Comparison of ENCODE assay signal across 9 cellular contexts in the genomic region with DNA sequence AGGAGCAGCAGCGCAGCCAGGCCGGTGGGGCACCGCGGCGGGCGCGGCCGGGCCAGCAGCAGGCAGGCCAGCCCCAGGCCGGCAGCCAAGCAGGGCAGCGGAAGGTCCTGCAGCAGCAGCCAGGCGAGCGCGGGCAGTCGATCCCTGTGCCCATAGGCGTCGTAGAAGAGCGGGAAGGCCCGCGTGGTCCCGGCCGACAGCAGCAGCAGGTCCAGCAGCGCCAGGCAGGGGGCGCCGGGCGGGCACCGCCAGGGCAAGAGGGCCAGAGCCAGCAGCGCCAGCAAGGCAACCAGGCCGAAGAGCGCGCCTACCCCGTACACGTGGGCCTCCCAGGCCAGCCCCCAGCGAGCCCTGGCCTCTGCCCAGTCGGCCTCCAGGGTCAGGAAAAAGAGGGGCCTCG. TPM values are rescaled to one million over a fixed set of nuclear protein-coding genes. Genes with fewer than 3 reads are reported as not detected.
DNase-seq lines count a peak whose midpoint lies in the region; ATAC-seq, FAIRE-seq and TF ChIP-seq lines count a peak whose summit lies in the region.
"Had no signal": no experiment of that assay in that cellular context is flagged by ENCODE, and none has a peak within 500 bp of the region (broad histone marks: within the 10 kb centered on the region; RNA-seq: fewer than 3 reads in every experiment).

No MANE protein-coding gene starts in this region.

- H3K4me3 ChIP-seq in A549 (no peak overlapping the region), cardiac fibroblast (replicated peaks in 1 of 2; ENCODE audit: low read depth in 2 of 2, low read length in 2 of 2) (no peak overlapping the region), stomach (peak overlapping the region; percentile 33 to 45 (median 38))

- TF ChIP-seq CTCF in A549 (IDR thresholded peaks at IDR 0.05): no peak
- peak; percentile 22 for TF ChIP-seq CTCF in cardiac fibroblast (IDR thresholded peaks at IDR 0.05; ENCODE audit: low read depth, low read length)
- peak in 5 of 7 experiments; percentile 47 to 71 (median 59) for TF ChIP-seq CTCF in stomach (IDR thresholded peaks at IDR 0.05)

- intact Hi-C loops in stomach (cut with DNase I; ENCODE audit: low total_unique reads): no loop called here

- no peaks in the 10 kb centered on the region for H3K36me3 ChIP-seq in stomach

- H3K4me1 ChIP-seq in A549 (no peaks in the 10 kb centered on the region), stomach (peaks cover 7 to 24% (median 13%) of the 10 kb centered on the region in 4 donors)

- H3K27me3 ChIP-seq in stomach: peaks cover 0 to 53% (median 32%) of the 10 kb centered on the region in 3 donors

- TF ChIP-seq EP300 in A549 (IDR thresholded peaks at IDR 0.05) (no peak), stomach (IDR thresholded peaks at IDR 0.05) (no peak)

- CTCF ChIA-PET in A549 (lab: Yijun Ruan, JAX): interaction anchor here (0.7 to 13.5 kb wide), 5 partner anchors 34 to 109 kb away, joined by 3 to 800 read pairs (median 109); no protein-coding TSS in a partner anchor

- H3K27ac ChIP-seq in A549 (no peak overlapping the region), stomach (no peak overlapping the region)

- no peak for TF ChIP-seq RAD21 in A549 (conservative IDR thresholded peaks at IDR 0.05 in 1 of 2, IDR thresholded peaks at IDR 0.05 in 1 of 2)

- H3K4me2 ChIP-seq in A549: no peak overlapping the region

- WGBS in A549 (ENCODE audit: missing lambda C conversion rate): 60% methylated on average over 22 of the region's 35 CpGs
- 6 to 10% (median 8%) methylated on average over 25 to 35 of the region's 35 CpGs; no CpG with 5 or more reads in 1 of the 5 donors for WGBS in stomach, 5 donors

- no peak for FAIRE-seq in A549 (lab: Jason Lieb, UNC)
- FAIRE-seq: TTC549 had no signal

- DNase-seq in A549 (ENCODE audit: low read depth in 1 of 2, low spot score in 1 of 2) (peak in 1 of 2 experiments; percentile 22), LHCN-M2 (ENCODE audit: low read depth) (peak; percentile 40), cardiac fibroblast (ENCODE audit: low read depth in 2 of 2) (peak; percentile 25 to 59), left kidney (ENCODE audit: low read depth, low spot score) (peak; percentile 88), stomach (peak; percentile 77), ACHN (no peak), T1000 (lab: John Stamatoyannopoulos, UW) (no peak)

- POLR2A ChIA-PET in A549 (lab: Yijun Ruan, JAX): no interaction called here

- TF ChIP-seq POLR2A in A549 (IDR thresholded peaks at IDR 0.05; ENCODE audit: low read length) (no peak), stomach (IDR thresholded peaks at IDR 0.05) (no peak)

- in situ Hi-C loops in ACHN (cut with HindIII; ENCODE audit: low pct_ligation_motif_present, low pct_unique_long_range_greater_than_20kb, low sequenced_read_pairs): no loop called here

- peak in 1 of 2 experiments; percentile 57; a peak in 3 of 6 replicates for ATAC-seq in A549
- no peak for ATAC-seq in HG03354 (IDR thresholded peaks at IDR 0.05; ENCODE audit: poor library complexity, severe bottlenecking, unreplicated experiment)

- H3K9me3 ChIP-seq in A549 (no peaks in the 10 kb centered on the region), stomach (no peaks in the 10 kb centered on the region)

TF ChIP-seq in A549, 52 proteins besides CTCF, POLR2A, EP300 and RAD21:
- no peak for TF ChIP-seq GATA3 (IDR thresholded peaks at IDR 0.05; ENCODE audit: borderline replicate concordance)
- TF ChIP-seq CEBPB (IDR thresholded peaks at IDR 0.05): no peak
- TF ChIP-seq CBX2 (IDR thresholded peaks at IDR 0.05; ENCODE audit: borderline replicate concordance, low read depth): no peak
- no peak for TF ChIP-seq ESRRA (IDR thresholded peaks at IDR 0.05; ENCODE audit: borderline replicate concordance, low read length)
- peak; percentile 68 for TF ChIP-seq MAX (IDR thresholded peaks at IDR 0.05)
- no peak for TF ChIP-seq JUN (IDR thresholded peaks at IDR 0.05)
- TF ChIP-seq EHMT2 (IDR thresholded peaks at IDR 0.05; ENCODE audit: low read depth): no peak
- TF ChIP-seq, protein P1, sequence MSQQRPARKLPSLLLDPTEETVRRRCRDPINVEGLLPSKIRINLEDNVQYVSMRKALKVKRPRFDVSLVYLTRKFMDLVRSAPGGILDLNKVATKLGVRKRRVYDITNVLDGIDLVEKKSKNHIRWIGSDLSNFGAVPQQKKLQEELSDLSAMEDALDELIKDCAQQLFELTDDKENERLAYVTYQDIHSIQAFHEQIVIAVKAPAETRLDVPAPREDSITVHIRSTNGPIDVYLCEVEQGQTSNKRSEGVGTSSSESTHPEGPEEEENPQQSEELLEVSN (IDR thresholded peaks at IDR 0.05; ENCODE audit: borderline replicate concordance, low read depth): peak; percentile 92

RNA-seq across cellular contexts. Expression of gene RBM28, which starts 8.4 kb away (rescaled TPM):
- 51.9 and 77.3 TPM in 2 replicates for polyA plus RNA-seq in A549 (2011; rRNA removed)
- 28.9 and 37.8 TPM in 2 replicates for polyA plus RNA-seq in A549 (2012; cell fraction: cytosol; rRNA removed)
- polyA plus RNA-seq in A549 (2012; cell fraction: nucleus; rRNA removed): 42.8 and 62.2 TPM in 2 replicates
- polyA plus RNA-seq in A549 (2017; fragmentation: RNase III; extraction: RNeasy Plus Mini Kit Qiagen cat#74134 plus additional on column Dnase treatment): 74.4 to 82.1 TPM (median 79.5 TPM) in 3 replicates
- 14.5 and 16.1 TPM in 2 replicates for polyA minus RNA-seq in A549 (2011; rRNA and poly(A)+ RNA removed)
- 24.1 and 29.3 TPM in 2 replicates for total RNA-seq in LHCN-M2 (2014; rRNA removed)
- polyA plus RNA-seq in LHCN-M2 (2012): 30.5 TPM
- 100 to 1,000 TPM in 1 of 5 donors, 10 to 100 TPM in 4; 21.0 to 319 (median 54.8) TPM for total RNA-seq in stomach
- polyA plus RNA-seq in stomach: 10 to 100 TPM in 2 of 3 donors, 1 to 10 TPM in 1; 8.1 to 18.9 (median 15.6) TPM

RNA-seq across cellular contexts. Expression of gene PRRT4, which starts 9.4 kb away (rescaled TPM):
- polyA plus RNA-seq in A549 (2011; rRNA removed) (0.17 and 0.18 TPM in 2 replicates), A549 (2017; fragmentation: RNase III; extraction: RNeasy Plus Mini Kit Qiagen cat#74134 plus additional on column Dnase treatment) (0.15 to 0.20 TPM (median 0.16 TPM) in 3 replicates), stomach (1 to 10 TPM in 1 of 3 donors, under 1 TPM in 1, not detected in 1; 0.12 to 1.2 TPM)
- 0.49 and 0.66 TPM in 2 replicates for polyA plus RNA-seq in A549 (2012; cell fraction: cytosol; rRNA removed)
- polyA plus RNA-seq in A549 (2012; cell fraction: nucleus; rRNA removed): 2.3 and 3.0 TPM in 2 replicates
- polyA minus RNA-seq in A549 (2011; rRNA and poly(A)+ RNA removed): 0.21 TPM in 1 of 2 replicates, not detected in the other
- total RNA-seq in LHCN-M2 (2014; rRNA removed) (0.80 TPM in 1 of 2 replicates, not detected in the other), stomach (not detected)
- polyA plus RNA-seq in LHCN-M2 (2012): 0.12 TPM

RNA-seq across cellular contexts. Expression of gene IMPDH1, which starts 57.6 kb away (rescaled TPM):
- polyA plus RNA-seq in A549 (2011; rRNA removed) (55.4 and 83.3 TPM in 2 replicates), A549 (2017; fragmentation: RNase III; extraction: RNeasy Plus Mini Kit Qiagen cat#74134 plus additional on column Dnase treatment) (65.1 to 66.9 TPM (median 65.4 TPM) in 3 replicates), stomach (10 to 100 TPM; 32.7 to 72.3 (median 59.7) TPM)
- polyA plus RNA-seq in A549 (2012; cell fraction: cytosol; rRNA removed): 79.8 and 101 TPM in 2 replicates
- 150 and 163 TPM in 2 replicates for polyA plus RNA-seq in A549 (2012; cell fraction: nucleus; rRNA removed)
- 127 and 130 TPM in 2 replicates for polyA minus RNA-seq in A549 (2011; rRNA and poly(A)+ RNA removed)
- total RNA-seq in LHCN-M2 (2014; rRNA removed) (53.5 and 53.7 TPM in 2 replicates), stomach (100 to 1,000 TPM in 2 of 5 donors, 10 to 100 TPM in 3; 45.5 to 188 (median 94.4) TPM)
- 44.6 TPM for polyA plus RNA-seq in LHCN-M2 (2012)

Comparison
In these comparisons a context has a peak if more than half of its experiments do, and no peak if none do; other contexts are left out.
1. DNase-seq: peak in LHCN-M2 (single experiment), cardiac fibroblast (2 of 2), left kidney (single experiment) and stomach (single experiment); none in ACHN (single experiment) and T1000 (single experiment).
2. H3K4me3 ChIP-seq: peak in stomach (4 of 4); none in A549 (single experiment) and cardiac fibroblast (0 of 2).